1 cellular context compared by ENCODE assay signal in the genomic region with DNA sequence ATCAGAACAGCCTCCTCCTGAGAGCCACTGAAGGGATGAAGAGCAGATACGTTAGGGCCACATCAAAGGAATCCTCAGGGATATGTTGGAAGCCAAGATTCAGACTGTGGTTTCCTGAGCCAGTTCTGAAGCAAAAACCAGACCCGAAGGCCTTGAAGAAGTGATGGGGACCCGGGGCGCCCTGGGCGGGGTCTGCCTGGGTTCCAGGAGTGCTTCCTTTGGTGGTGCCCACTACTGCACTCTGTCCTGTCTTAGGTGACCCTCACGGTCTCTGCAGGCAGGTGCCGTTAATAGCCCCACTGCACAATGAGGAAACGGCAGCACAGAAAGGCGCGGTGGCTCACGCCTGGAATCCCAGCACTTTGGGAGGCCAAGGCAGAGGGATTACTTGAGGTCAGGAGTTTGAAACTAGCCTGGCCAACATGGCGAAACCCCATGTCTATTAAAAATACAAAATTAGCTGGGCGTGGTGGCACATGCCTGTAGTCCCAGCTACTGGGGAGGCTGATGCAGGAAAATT.
TF ChIP-seq lines count a peak whose summit lies in the region.

No MANE protein-coding gene starts in this region.

TF ChIP-seq in IMR-90, 13 proteins besides CTCF, POLR2A, EP300 and RAD21:
- TF ChIP-seq CEBPB (IDR thresholded peaks at IDR 0.05; ENCODE audit: low read depth, low read length), result no peak
- no peak for TF ChIP-seq RFX5 (IDR thresholded peaks at IDR 0.05; ENCODE audit: low read depth, low read length)
- no peak for TF ChIP-seq SMC3 (IDR thresholded peaks at IDR 0.05; ENCODE audit: low read depth, low read length)
- no peak for TF ChIP-seq FOS (IDR thresholded peaks at IDR 0.05; ENCODE audit: low read depth, low read length)
- TF ChIP-seq CHD1 (IDR thresholded peaks at IDR 0.05; ENCODE audit: low read depth, low read length), result no peak
- TF ChIP-seq BHLHE40 (IDR thresholded peaks at IDR 0.05; ENCODE audit: low read depth, low read length), result no peak
- TF ChIP-seq, protein P1, sequence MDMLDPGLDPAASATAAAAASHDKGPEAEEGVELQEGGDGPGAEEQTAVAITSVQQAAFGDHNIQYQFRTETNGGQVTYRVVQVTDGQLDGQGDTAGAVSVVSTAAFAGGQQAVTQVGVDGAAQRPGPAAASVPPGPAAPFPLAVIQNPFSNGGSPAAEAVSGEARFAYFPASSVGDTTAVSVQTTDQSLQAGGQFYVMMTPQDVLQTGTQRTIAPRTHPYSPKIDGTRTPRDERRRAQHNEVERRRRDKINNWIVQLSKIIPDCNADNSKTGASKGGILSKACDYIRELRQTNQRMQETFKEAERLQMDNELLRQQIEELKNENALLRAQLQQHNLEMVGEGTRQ (IDR thresholded peaks at IDR 0.05; ENCODE audit: low read depth, low read length), result no peak
- no peak for TF ChIP-seq MAFK (IDR thresholded peaks at IDR 0.05; ENCODE audit: low read depth, low read length)
- no peak for TF ChIP-seq MXI1 (IDR thresholded peaks at IDR 0.05; ENCODE audit: borderline replicate concordance, low read depth, low read length)
- TF ChIP-seq RCOR1 (IDR thresholded peaks at IDR 0.05; ENCODE audit: insufficient replicate concordance, low read length), result no peak
- TF ChIP-seq, protein P2, sequence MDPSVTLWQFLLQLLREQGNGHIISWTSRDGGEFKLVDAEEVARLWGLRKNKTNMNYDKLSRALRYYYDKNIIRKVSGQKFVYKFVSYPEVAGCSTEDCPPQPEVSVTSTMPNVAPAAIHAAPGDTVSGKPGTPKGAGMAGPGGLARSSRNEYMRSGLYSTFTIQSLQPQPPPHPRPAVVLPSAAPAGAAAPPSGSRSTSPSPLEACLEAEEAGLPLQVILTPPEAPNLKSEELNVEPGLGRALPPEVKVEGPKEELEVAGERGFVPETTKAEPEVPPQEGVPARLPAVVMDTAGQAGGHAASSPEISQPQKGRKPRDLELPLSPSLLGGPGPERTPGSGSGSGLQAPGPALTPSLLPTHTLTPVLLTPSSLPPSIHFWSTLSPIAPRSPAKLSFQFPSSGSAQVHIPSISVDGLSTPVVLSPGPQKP (IDR thresholded peaks at IDR 0.05; ENCODE audit: borderline replicate concordance, low read depth, low read length), result no peak
- no peak for TF ChIP-seq MAZ (IDR thresholded peaks at IDR 0.05; ENCODE audit: borderline replicate concordance, low read depth, low read length)
TF ChIP-seq in IMR-90: peak in this region for 0.
